Comparison of ENCODE assay signal across 21 cellular contexts in genomic region chr7:25663877-25664276, GRCh38.
DNase-seq lines count a peak whose midpoint lies in the region; ATAC-seq and TF ChIP-seq lines count a peak whose summit lies in the region.
"Had no signal": no experiment of that assay in that cellular context is flagged by ENCODE, and none has a peak within 500 bp of the region (broad histone marks: within the 10 kb centered on the region; RNA-seq: fewer than 3 reads in every experiment).

No MANE protein-coding gene starts in this region.

- H3K4me3 ChIP-seq in mucosa of rectum (ENCODE audit: low read length in 2 of 2) (no peak overlapping the region), subcutaneous abdominal adipose tissue (ENCODE audit: low read depth in 1 of 5, low read length in 5 of 5) (peak overlapping the region in 1 of 5 donors; percentile 9)
- H3K4me3 ChIP-seq: coronary artery, thoracic aorta had no signal

- H3K36me3 ChIP-seq in mucosa of rectum (ENCODE audit: control insufficient read depth in 2 of 2, insufficient read depth in 2 of 2, low read length in 2 of 2) (no peaks in the 10 kb centered on the region), subcutaneous abdominal adipose tissue (ENCODE audit: control insufficient read depth in 5 of 5, insufficient read depth in 5 of 5, low read length in 5 of 5) (no peaks in the 10 kb centered on the region)
- H3K36me3 ChIP-seq: brain microvascular endothelial cell, thoracic aorta had no signal

- TF ChIP-seq CTCF in GM20000 (IDR thresholded peaks at IDR 0.05; ENCODE audit: extremely low read depth, missing control alignments), result no peak

- H3K9me3 ChIP-seq in mucosa of rectum (ENCODE audit: control insufficient read depth in 2 of 2, low read length in 2 of 2), result no peaks in the 10 kb centered on the region
- no peaks in the 10 kb centered on the region for H3K9me3 ChIP-seq in subcutaneous abdominal adipose tissue (ENCODE audit: control insufficient read depth in 5 of 5, low read length in 5 of 5)
- H3K9me3 ChIP-seq: thoracic aorta had no signal

- H3K27ac ChIP-seq in mucosa of rectum (ENCODE audit: low read depth in 2 of 2, low read length in 2 of 2), result peak overlapping the region; percentile 28 to 50
- H3K27ac ChIP-seq in subcutaneous abdominal adipose tissue (ENCODE audit: low read depth, low read length), result peak overlapping the region; percentile 64
- H3K27ac ChIP-seq: brain microvascular endothelial cell, KMS-11 had no signal

- DNase-seq in fibroblast of gingiva (ENCODE audit: low read depth) (peak; percentile 14), NCI-H2081 (lab: John Stamatoyannopoulos, UW) (no peak), amygdala (lab: John Stamatoyannopoulos, UW) (no peak), GM20000 (ENCODE audit: low spot score) (no peak)
- DNase-seq: activated CD4-positive, alpha-beta T cell treated with anti-CD3 and anti-CD28 coated beads, Interleukin-2, amount 10 ng/mL, durations not matched to agents 24 days and 14 days; activated naive CD8-positive, alpha-beta T cell treated with anti-CD3 and anti-CD28 coated beads, Interleukin-2, amount 50 U/mL, for 24 hours; brain microvascular endothelial cell; CD8-positive, alpha-beta T cell; DMS79; H7; NCI-H1694; NCI-H345; NCI-H82; SHP77 treated with DMSO at 0.1 percent for 48 hours; T-helper 17 cell had no signal

- H3K27me3 ChIP-seq in mucosa of rectum (ENCODE audit: control insufficient read depth in 2 of 2, insufficient read depth in 2 of 2, low read length in 2 of 2) (no peaks in the 10 kb centered on the region), subcutaneous abdominal adipose tissue (ENCODE audit: control insufficient read depth in 5 of 5, insufficient read depth in 4 of 5, low read length in 5 of 5) (no peaks in the 10 kb centered on the region)
- H3K27me3 ChIP-seq: brain microvascular endothelial cell had no signal

- H3K4me1 ChIP-seq in mucosa of rectum (ENCODE audit: control insufficient read depth in 2 of 2, insufficient read depth in 2 of 2, low read length in 2 of 2) (peaks cover 3 to 6% of the 10 kb centered on the region in 2 donors), subcutaneous abdominal adipose tissue (ENCODE audit: control insufficient read depth in 5 of 5, insufficient read depth in 5 of 5, low read length in 5 of 5) (peaks cover 4 to 47% (median 35%) of the 10 kb centered on the region in 5 donors)

- no peak for ATAC-seq in SK-N-SH treated with all-trans-retinoic acid at 6 μM for 48 hours
- ATAC-seq: activated naive CD8-positive, alpha-beta T cell treated with anti-CD3 and anti-CD28 coated beads, Interleukin-2, amount 50 U/mL, for 24 hours; CD8-positive, alpha-beta T cell; T-helper 17 cell had no signal

- H3K9ac ChIP-seq in mucosa of rectum (ENCODE audit: low read depth in 1 of 2, low read length in 2 of 2) (no peak overlapping the region), subcutaneous abdominal adipose tissue (ENCODE audit: low read length in 5 of 5) (no peak overlapping the region)
- H3K9ac ChIP-seq: KMS-11 had no signal

TF ChIP-seq in SK-N-SH treated with all-trans-retinoic acid at 6 μM for 48 hours, 23 proteins besides CTCF, POLR2A, EP300 and RAD21:
- TF ChIP-seq GLIS3 (CRISPR knock-in tag; IDR thresholded peaks at IDR 0.05) (no peak), TSHZ2 (CRISPR knock-in tag; IDR thresholded peaks at IDR 0.05) (peak; percentile 34; the same call in 1 of the 2 replicates)
